ENCODE assay signal across 14 cellular contexts in the genomic region with DNA sequence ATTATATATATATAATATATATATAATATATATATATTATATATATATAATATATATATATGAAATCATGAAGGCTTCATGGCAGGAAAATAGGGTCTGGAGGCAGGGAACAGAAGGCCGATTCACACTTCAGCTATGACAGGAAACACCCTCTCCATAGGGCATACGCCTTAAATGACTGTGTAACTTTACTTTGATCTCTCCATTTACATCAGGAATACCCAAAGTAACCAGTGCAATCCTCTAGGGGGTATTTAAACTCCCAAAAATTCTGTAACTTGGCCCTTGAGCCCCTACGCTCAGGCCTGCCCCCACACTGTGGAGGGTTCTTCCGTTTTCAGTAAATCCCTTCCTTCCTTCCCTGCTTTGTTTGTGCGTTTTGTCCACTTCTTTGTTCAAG. TPM values are rescaled to one million over a fixed set of nuclear protein-coding genes. Genes with fewer than 3 reads are reported as not detected.
A peak's percentile ranks its signal among the peaks of the same experiment; 100 is the strongest.
DNase-seq lines count a peak whose midpoint lies in the region; ATAC-seq, FAIRE-seq and TF ChIP-seq lines count a peak whose summit lies in the region.
"Had no signal": no experiment of that assay in that cellular context is flagged by ENCODE, and none has a peak within 500 bp of the region (broad histone marks: within the 10 kb centered on the region; RNA-seq: fewer than 3 reads in every experiment).

No MANE protein-coding gene starts in this region.

- POLR2A ChIA-PET in T-cell (lab: Charles Lee) = interaction anchor here in 1 of 2 donors (0.6 to 1.8 kb wide), 5 partner anchors 39 to 99 kb away, joined by 4 to 16 read pairs (median 6); no protein-coding TSS in a partner anchor

- no peaks in the 10 kb centered on the region for H3K36me3 ChIP-seq in upper lobe of right lung
- H3K36me3 ChIP-seq: heart left ventricle had no signal

- no peak for ATAC-seq in T-cell (replicated peaks in 1 of 4)
- peak; percentile 41 for ATAC-seq in left colon
- ATAC-seq in upper lobe of right lung = no peak
- ATAC-seq in GM19452 (IDR thresholded peaks at IDR 0.05; ENCODE audit: unreplicated experiment) = no peak

- no peaks in the 10 kb centered on the region for H3K9me3 ChIP-seq in upper lobe of right lung
- H3K9me3 ChIP-seq: heart left ventricle, psoas muscle had no signal

- H3K27ac Mint-ChIP-seq in activated naive CD4-positive, alpha-beta T cell treated with anti-CD3 and anti-CD28 coated beads, Interleukin-2, amount 10 ng/mL, durations not matched to agents 7 days and 5 days = peak overlapping the region; percentile 100
- peak overlapping the region; percentile 99 to 100 for H3K27ac Mint-ChIP-seq in T-cell

- CTCF ChIA-PET in activated naive CD4-positive, alpha-beta T cell treated with anti-CD3 and anti-CD28 coated beads, Interleukin-2, amount 10 ng/mL, durations not matched to agents 7 days and 5 days (lab: Charles Lee) = interaction anchor here (1.0 to 2.6 kb wide), 3 partner anchors 11 to 16 kb away, joined by 3 to 16 read pairs (median 3); no protein-coding TSS in a partner anchor
- CTCF ChIA-PET in T-cell (lab: Charles Lee) = interaction anchor here in 1 of 2 donors (1.0 to 2.8 kb wide), 4 partner anchors 10 to 50 kb away, joined by 4 to 37 read pairs (median 14); no protein-coding TSS in a partner anchor

- H3K4me1 ChIP-seq in upper lobe of right lung = peaks cover 8% of the 10 kb centered on the region

- no peak for TF ChIP-seq CTCF in upper lobe of right lung (IDR thresholded peaks at IDR 0.05)
- TF ChIP-seq CTCF in D721Med (IDR thresholded peaks at IDR 0.05; ENCODE audit: insufficient read depth, missing control alignments) = no peak

- no peak overlapping the region for H3K4me3 ChIP-seq in upper lobe of right lung
- H3K4me3 ChIP-seq: psoas muscle had no signal

- H3K27me3 ChIP-seq in upper lobe of right lung = no peaks in the 10 kb centered on the region
- H3K27me3 ChIP-seq: heart left ventricle had no signal

- DNase-seq in activated naive CD4-positive, alpha-beta T cell treated with anti-CD3 and anti-CD28 coated beads, Interleukin-2, amount 10 ng/mL, durations not matched to agents 7 days and 5 days = no peak
- no peak for DNase-seq in activated naive CD4-positive, alpha-beta T cell treated with anti-CD3 and anti-CD28 coated beads, Interleukin-2, amount 50 U/mL, for 16 hours
- DNase-seq in T-cell (no peak), left colon (no peak), upper lobe of right lung (no peak), D721Med (ENCODE audit: insufficient read length, low spot score) (no peak), GOT3 (lab: John Stamatoyannopoulos, UW) (no peak)
- DNase-seq: DMS153, heart left ventricle, MM.1S, psoas muscle had no signal

- H3K27ac ChIP-seq in upper lobe of right lung = peak overlapping the region; percentile 68
- H3K27ac ChIP-seq: psoas muscle had no signal

- intact Hi-C loops in left colon (cut with DNase I, micrococcal nuclease) (no loop called here), upper lobe of right lung (cut with DNase I) (no loop called here)

- H3K4me3 Mint-ChIP-seq in activated naive CD4-positive, alpha-beta T cell treated with anti-CD3 and anti-CD28 coated beads, Interleukin-2, amount 10 ng/mL, durations not matched to agents 7 days and 5 days = no peak overlapping the region
- H3K4me3 Mint-ChIP-seq in T-cell = peak overlapping the region in 1 of 3 donors; percentile 75

- no peaks in the 10 kb centered on the region for H3K27me3 Mint-ChIP-seq in activated naive CD4-positive, alpha-beta T cell treated with anti-CD3 and anti-CD28 coated beads, Interleukin-2, amount 10 ng/mL, durations not matched to agents 7 days and 5 days
- no peaks in the 10 kb centered on the region for H3K27me3 Mint-ChIP-seq in T-cell

- no peak for FAIRE-seq in D721Med (lab: Jason Lieb, UNC)
- FAIRE-seq: HTR-8/SVneo had no signal

- H3K9me3 Mint-ChIP-seq in activated naive CD4-positive, alpha-beta T cell treated with anti-CD3 and anti-CD28 coated beads, Interleukin-2, amount 10 ng/mL, durations not matched to agents 7 days and 5 days = no peaks in the 10 kb centered on the region
- no peaks in the 10 kb centered on the region for H3K9me3 Mint-ChIP-seq in T-cell
- H3K9me3 Mint-ChIP-seq: activated T-helper 2 cell treated with anti-CD3 and anti-CD28 coated beads, Interferon-gamma antibody, Interleukin-2, Interleukin-4, amounts not matched to agents 10 μg/mL and 5 μg/mL and 100 μg/mL, durations not matched to agents 14 hours and 24 hours and 36 hours had no signal

- H3K36me3 Mint-ChIP-seq in activated naive CD4-positive, alpha-beta T cell treated with anti-CD3 and anti-CD28 coated beads, Interleukin-2, amount 10 ng/mL, durations not matched to agents 7 days and 5 days = no peaks in the 10 kb centered on the region
- no peaks in the 10 kb centered on the region for H3K36me3 Mint-ChIP-seq in T-cell

- H3K4me1 Mint-ChIP-seq in activated naive CD4-positive, alpha-beta T cell treated with anti-CD3 and anti-CD28 coated beads, Interleukin-2, amount 10 ng/mL, durations not matched to agents 7 days and 5 days = peaks cover 48% of the 10 kb centered on the region
- peaks cover 49 to 73% (median 57%) of the 10 kb centered on the region in 3 donors for H3K4me1 Mint-ChIP-seq in T-cell

RNA-seq across cellular contexts. Expression of a gene that starts 40.4 kb away (rescaled TPM):
- total RNA-seq in T-cell (100 to 1,000 TPM; 435 to 627 (median 489) TPM), left colon (100 to 1,000 TPM; 139 to 144 TPM), upper lobe of right lung (165 TPM)
